8 cellular contexts compared by ENCODE assay signal in the genomic region with DNA sequence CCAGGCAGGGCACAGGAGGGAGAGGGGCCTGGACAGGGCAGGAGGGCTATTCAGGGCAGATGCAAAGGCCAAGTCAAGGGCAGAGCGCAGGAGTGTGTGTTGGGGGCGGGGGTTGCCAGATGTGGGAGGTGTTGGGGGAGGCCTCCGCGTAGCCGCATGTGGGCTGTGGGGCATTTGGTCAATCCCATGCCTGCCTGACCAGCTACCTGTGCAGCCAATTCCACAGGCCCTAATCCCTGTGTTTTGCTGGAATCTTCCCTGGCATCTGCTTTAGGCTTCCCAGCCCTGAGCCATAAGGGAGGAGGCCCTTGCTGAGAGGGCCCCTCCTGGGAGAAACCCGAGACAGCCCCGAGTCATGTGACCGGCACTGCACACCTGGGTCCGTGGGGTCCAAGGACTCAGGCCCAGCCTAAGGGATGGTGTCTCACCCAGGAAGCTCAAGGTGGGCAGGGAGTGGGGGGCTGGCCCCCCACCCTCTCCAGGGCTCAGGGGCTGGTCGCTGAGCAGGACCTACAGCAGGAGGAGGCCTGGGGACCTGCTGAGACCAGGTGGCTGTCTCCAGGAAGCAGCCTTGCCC. TPM values are rescaled to one million over a fixed set of nuclear protein-coding genes. Genes with fewer than 3 reads are reported as not detected.
DNase-seq lines count a peak whose midpoint lies in the region; ATAC-seq and TF ChIP-seq lines count a peak whose summit lies in the region.

No MANE protein-coding gene starts in this region.

- no peak overlapping the region for H2AFZ ChIP-seq in PC-9

- H3K79me2 ChIP-seq in PC-9 (ENCODE audit: low read depth) = no peaks in the 10 kb centered on the region

- no peak overlapping the region for H3K4me2 ChIP-seq in PC-9

- H4K20me1 ChIP-seq in PC-9 (ENCODE audit: insufficient read depth) = peaks cover 6% of the 10 kb centered on the region; the same call in 1 of the 2 replicates

- CTCF ChIA-PET in activated CD4-positive, alpha-beta memory T cell treated with anti-CD3 and anti-CD28 coated beads for 36 hours (lab: Charles Lee) = interaction anchor here (1.0 to 1.2 kb wide), 5 partner anchors 16 to 104 kb away, joined by 3 to 4 read pairs (median 3); no protein-coding TSS in a partner anchor
- CTCF ChIA-PET in PC-9 (lab: Charles Lee) = no interaction called here

- POLR2A ChIA-PET in activated CD4-positive, alpha-beta memory T cell treated with anti-CD3 and anti-CD28 coated beads for 36 hours (lab: Charles Lee) = interaction anchor here (0.6 to 2.3 kb wide), 7 partner anchors 12 to 419 kb away, joined by 3 to 11 read pairs (median 5); a partner anchor contains a TSS
- POLR2A ChIA-PET in PC-9 (lab: Charles Lee; ENCODE audit: unreplicated experiment) = no interaction called here

- DNase-seq in heart right ventricle (no peak), cardiac septum (ENCODE audit: low spot score) (no peak), left colon (no peak), PC-9 (no peak), pons (ENCODE audit: low spot score) (no peak)
- DNase-seq in activated CD4-positive, alpha-beta memory T cell treated with anti-CD3 and anti-CD28 coated beads for 36 hours = peak; percentile 46

- 80 to 81% methylated on average over 10 of the region's 10 CpGs for WGBS in heart right ventricle, 2 donors

- H3K27ac ChIP-seq in heart right ventricle (peak overlapping the region; percentile 47 to 98 (median 92)), PC-9 (no peak overlapping the region)

- peaks cover 56% of the 10 kb centered on the region for H3K4me1 Mint-ChIP-seq in activated CD4-positive, alpha-beta memory T cell treated with anti-CD3 and anti-CD28 coated beads for 36 hours (ENCODE audit: low read depth)

- BruUV-seq in PC-9 (replicated peaks; lab: Mats Ljungman, UMichigan) = no TSS peak

- H3K9me2 ChIP-seq in PC-9 (ENCODE audit: insufficient read depth) = no peaks in the 10 kb centered on the region

- no peaks in the 10 kb centered on the region for H3K9me3 Mint-ChIP-seq in activated CD4-positive, alpha-beta memory T cell treated with anti-CD3 and anti-CD28 coated beads for 36 hours

- H3K4me3 Mint-ChIP-seq in activated CD4-positive, alpha-beta memory T cell treated with anti-CD3 and anti-CD28 coated beads for 36 hours = peak overlapping the region; percentile 13

- TF ChIP-seq CTCF in heart right ventricle (IDR thresholded peaks at IDR 0.05) (no peak), PC-9 (conservative IDR thresholded peaks at IDR 0.05) (no peak)

- H3K36me3 ChIP-seq in heart right ventricle = peaks cover 0 to 36% (median 0%) of the 10 kb centered on the region in 9 donors
- H3K36me3 ChIP-seq in PC-9 (ENCODE audit: low read depth) = no peaks in the 10 kb centered on the region

- H3F3A ChIP-seq in PC-9 (ENCODE audit: insufficient read depth, low read depth) = peaks cover 5% of the 10 kb centered on the region; the same call in 1 of the 2 replicates

- H3K27me3 Mint-ChIP-seq in activated CD4-positive, alpha-beta memory T cell treated with anti-CD3 and anti-CD28 coated beads for 36 hours = no peaks in the 10 kb centered on the region

- H3K36me3 Mint-ChIP-seq in activated CD4-positive, alpha-beta memory T cell treated with anti-CD3 and anti-CD28 coated beads for 36 hours = peaks cover 19% of the 10 kb centered on the region

- ATAC-seq in heart right ventricle (peak in 1 of 8 donors; percentile 9), HG03135 (IDR thresholded peaks at IDR 0.05; ENCODE audit: unreplicated experiment) (peak; percentile 4), left colon (peak; percentile 2), HG03025 (IDR thresholded peaks at IDR 0.05; ENCODE audit: low FRiP score, unreplicated experiment) (no peak)

- peak overlapping the region in 6 of 10 donors; percentile 9 to 40 (median 28) for H3K4me3 ChIP-seq in heart right ventricle
- H3K4me3 ChIP-seq in PC-9 = no peak overlapping the region

- H3K27me3 ChIP-seq in heart right ventricle = no peaks in the 10 kb centered on the region
- H3K27me3 ChIP-seq in PC-9 (ENCODE audit: insufficient read depth, low read depth) = no peaks in the 10 kb centered on the region

- intact Hi-C loops in heart right ventricle (cut with DNase I) (no loop called here), cardiac septum (cut with DNase I) (no loop called here), left colon (cut with DNase I, micrococcal nuclease) (no loop called here), PC-9 (cut with micrococcal nuclease; ENCODE audit: unreplicated experiment) (no loop called here)
- intact Hi-C loops in activated CD4-positive, alpha-beta memory T cell treated with anti-CD3 and anti-CD28 coated beads for 36 hours (cut with micrococcal nuclease) = loop anchor here (1.0 to 10.0 kb wide), 4 partner anchors 20 to 101 kb away; a partner anchor contains a TSS

- peak overlapping the region; percentile 97 for H3K27ac Mint-ChIP-seq in activated CD4-positive, alpha-beta memory T cell treated with anti-CD3 and anti-CD28 coated beads for 36 hours

- peaks cover 6 to 42% (median 34%) of the 10 kb centered on the region in 9 donors for H3K4me1 ChIP-seq in heart right ventricle
- H3K4me1 ChIP-seq in PC-9 (replicated peaks; ENCODE audit: insufficient read depth) = no peaks in the 10 kb centered on the region

- H3K9me3 ChIP-seq in heart right ventricle (no peaks in the 10 kb centered on the region), PC-9 (ENCODE audit: insufficient read depth, low read depth) (no peaks in the 10 kb centered on the region)

RNA-seq across cellular contexts. Expression of a gene that starts 20.3 kb away (rescaled TPM):
- total RNA-seq in heart right ventricle (10 to 100 TPM; 10.4 to 15.8 (median 12.0) TPM), cardiac septum (13.4 TPM), left colon (10 to 100 TPM; 11.6 to 12.0 TPM), PC-9 (2021) (20.6 and 25.5 TPM in 2 replicates)
- polyA plus RNA-seq in heart right ventricle = 1 to 10 TPM; 2.7 to 5.9 TPM
- total RNA-seq in activated CD4-positive, alpha-beta memory T cell treated with anti-CD3 and anti-CD28 coated beads for 36 hours = 10 to 100 TPM; 14.4 to 15.2 TPM

RNA-seq across cellular contexts. Expression of a gene that starts 33.5 kb away (rescaled TPM):
- total RNA-seq in heart right ventricle (10 to 100 TPM; 15.5 to 21.2 (median 17.8) TPM), cardiac septum (17.0 TPM), left colon (10 to 100 TPM; 30.5 to 33.9 TPM), PC-9 (2021) (31.7 and 35.3 TPM in 2 replicates)
- polyA plus RNA-seq in heart right ventricle = 10 to 100 TPM; 26.8 to 50.0 TPM
- 10 to 100 TPM; 67.0 to 72.0 TPM for total RNA-seq in activated CD4-positive, alpha-beta memory T cell treated with anti-CD3 and anti-CD28 coated beads for 36 hours

RNA-seq across cellular contexts. Expression of a gene that starts 42.1 kb away (rescaled TPM):
- total RNA-seq in heart right ventricle = not detected
- polyA plus RNA-seq in heart right ventricle = not detected
- total RNA-seq in cardiac septum = not detected
- total RNA-seq in activated CD4-positive, alpha-beta memory T cell treated with anti-CD3 and anti-CD28 coated beads for 36 hours = not detected
- not detected for total RNA-seq in left colon
- total RNA-seq in PC-9 (2021) = not detected in 2 replicates

RNA-seq across cellular contexts. Expression of a gene that starts 45.7 kb away (rescaled TPM):
- total RNA-seq in heart right ventricle (1 to 10 TPM; 2.4 to 7.6 (median 3.4) TPM), cardiac septum (3.0 TPM), left colon (1 to 10 TPM; 1.9 to 3.6 TPM), PC-9 (2021) (7.8 and 11.9 TPM in 2 replicates)
- polyA plus RNA-seq in heart right ventricle = 1 to 10 TPM; 4.6 to 5.9 TPM
- total RNA-seq in activated CD4-positive, alpha-beta memory T cell treated with anti-CD3 and anti-CD28 coated beads for 36 hours = 10 to 100 TPM; 61.9 to 62.0 TPM

RNA-seq across cellular contexts. Expression of a gene that starts 47.6 kb away (rescaled TPM):
- total RNA-seq in heart right ventricle (1 to 10 TPM in 7 of 10 donors, under 1 TPM in 3; 0.76 to 6.2 (median 1.8) TPM), cardiac septum (3.5 TPM), left colon (1 to 10 TPM; 2.7 to 5.3 TPM), PC-9 (2021) (3.2 and 6.4 TPM in 2 replicates)
- polyA plus RNA-seq in heart right ventricle = 1 to 10 TPM in 1 of 2 donors, under 1 TPM in 1; 0.90 to 2.3 TPM
- under 1 TPM; 0.34 to 0.50 TPM for total RNA-seq in activated CD4-positive, alpha-beta memory T cell treated with anti-CD3 and anti-CD28 coated beads for 36 hours
